In genomic region chr6:112571486-112571885, GRCh38 we compare ENCODE assay signal across 14 cellular contexts.
DNase-seq lines count a peak whose midpoint lies in the region; ATAC-seq and TF ChIP-seq lines count a peak whose summit lies in the region.
"Had no signal": no experiment of that assay in that cellular context is flagged by ENCODE, and none has a peak within 500 bp of the region (broad histone marks: within the 10 kb centered on the region; RNA-seq: fewer than 3 reads in every experiment).

No MANE protein-coding gene starts in this region.

- H3K9me2 ChIP-seq in hepatocyte (replicated peaks; ENCODE audit: insufficient read depth) = no peaks in the 10 kb centered on the region

- ATAC-seq in GM18517 (IDR thresholded peaks at IDR 0.05; ENCODE audit: unreplicated experiment) = no peak
- ATAC-seq: activated CD4-positive, alpha-beta T cell treated with anti-CD3 and anti-CD28 coated beads for 36 hours; natural killer cell treated with Interleukin-12 subunit alpha and Interleukin-12 subunit beta and Interleukin-15 and Interleukin-18, amount 100 ng/mL, for 72 hours had no signal

- in situ Hi-C loops in HAP-1 (cut with MboI; ENCODE audit: low sequenced_read_pairs) = no loop called here

- no peaks in the 10 kb centered on the region for H3K36me3 ChIP-seq in hepatocyte (replicated peaks; ENCODE audit: insufficient read depth, low read depth)
- no peaks in the 10 kb centered on the region for H3K36me3 ChIP-seq in HAP-1 (replicated peaks)

- H2AFZ ChIP-seq in hepatocyte = no peak overlapping the region

- H3K4me3 ChIP-seq in hepatocyte = no peak overlapping the region
- no peak overlapping the region for H3K4me3 ChIP-seq in skeletal muscle cell (ENCODE audit: low read depth, low read length)
- H3K4me3 ChIP-seq in HAP-1 = no peak overlapping the region

- no peak overlapping the region for H3K4me2 ChIP-seq in hepatocyte

- no peak for TF ChIP-seq CTCF in hepatocyte (IDR thresholded peaks at IDR 0.05; ENCODE audit: poor library complexity)

- 45% methylated on average over 3 of the region's 3 CpGs for WGBS in hepatocyte (ENCODE audit: low lambda C conversion rate, missing lambda C conversion rate)

- H3K79me2 ChIP-seq in hepatocyte = no peaks in the 10 kb centered on the region

- no peaks in the 10 kb centered on the region for H3K4me1 ChIP-seq in hepatocyte (ENCODE audit: insufficient read depth)
- peaks cover 4% of the 10 kb centered on the region for H3K4me1 ChIP-seq in HAP-1

- DNase-seq in GM03348 (ENCODE audit: low spot score) (peak; percentile 31), astrocyte of the hippocampus (ENCODE audit: low read depth, low spot score) (peak; percentile 88), hepatocyte (ENCODE audit: low spot score) (peak; percentile 13), skeletal muscle cell (ENCODE audit: low read depth) (peak; percentile 37), HAP-1 (ENCODE audit: low spot score in 2 of 2) (no peak), NCI-H510A (lab: John Stamatoyannopoulos, UW) (no peak)
- no peak for DNase-seq in stimulated activated CD4-positive, alpha-beta T cell treated with anti-CD3 and anti-CD28 coated beads, Interleukin-4, amount 100 ng/mL, for 1 hour
- DNase-seq: activated CD4-positive, alpha-beta T cell treated with anti-CD3 and anti-CD28 coated beads for 36 hours; Karpas-422; NCI-H2107; OCI-M1 had no signal

- H4K20me1 ChIP-seq in hepatocyte (ENCODE audit: insufficient read depth, poor library complexity, severe bottlenecking) = no peaks in the 10 kb centered on the region

- no peaks in the 10 kb centered on the region for H3K27me3 ChIP-seq in hepatocyte
- no peaks in the 10 kb centered on the region for H3K27me3 ChIP-seq in HAP-1 (ENCODE audit: low read depth)

- H3K9me3 ChIP-seq in hepatocyte (ENCODE audit: low read depth) (no peaks in the 10 kb centered on the region), HAP-1 (no peaks in the 10 kb centered on the region)

- no peak overlapping the region for H3K27ac ChIP-seq in hepatocyte
- H3K27ac ChIP-seq: epithelial cell of prostate had no signal

Comparison
In these comparisons a context has a peak if more than half of its experiments do, and no peak if none do; other contexts are left out.
1. DNase-seq: peak in GM03348 (single experiment), astrocyte of the hippocampus (single experiment), hepatocyte (single experiment) and skeletal muscle cell (single experiment); none in HAP-1 (0 of 2), NCI-H510A (single experiment) and stimulated activated CD4-positive, alpha-beta T cell treated with anti-CD3 and anti-CD28 coated beads, Interleukin-4, amount 100 ng/mL, for 1 hour (single experiment).